In genomic region chr1:168300626-168301025, GRCh38 we compare ENCODE assay signal across 1 cellular context.
TF ChIP-seq lines count a peak whose summit lies in the region.

No MANE protein-coding gene starts in this region.

TF ChIP-seq in K562, 482 proteins besides CTCF, POLR2A, EP300 and RAD21 (continued from another document):
- TF ChIP-seq, protein P1, sequence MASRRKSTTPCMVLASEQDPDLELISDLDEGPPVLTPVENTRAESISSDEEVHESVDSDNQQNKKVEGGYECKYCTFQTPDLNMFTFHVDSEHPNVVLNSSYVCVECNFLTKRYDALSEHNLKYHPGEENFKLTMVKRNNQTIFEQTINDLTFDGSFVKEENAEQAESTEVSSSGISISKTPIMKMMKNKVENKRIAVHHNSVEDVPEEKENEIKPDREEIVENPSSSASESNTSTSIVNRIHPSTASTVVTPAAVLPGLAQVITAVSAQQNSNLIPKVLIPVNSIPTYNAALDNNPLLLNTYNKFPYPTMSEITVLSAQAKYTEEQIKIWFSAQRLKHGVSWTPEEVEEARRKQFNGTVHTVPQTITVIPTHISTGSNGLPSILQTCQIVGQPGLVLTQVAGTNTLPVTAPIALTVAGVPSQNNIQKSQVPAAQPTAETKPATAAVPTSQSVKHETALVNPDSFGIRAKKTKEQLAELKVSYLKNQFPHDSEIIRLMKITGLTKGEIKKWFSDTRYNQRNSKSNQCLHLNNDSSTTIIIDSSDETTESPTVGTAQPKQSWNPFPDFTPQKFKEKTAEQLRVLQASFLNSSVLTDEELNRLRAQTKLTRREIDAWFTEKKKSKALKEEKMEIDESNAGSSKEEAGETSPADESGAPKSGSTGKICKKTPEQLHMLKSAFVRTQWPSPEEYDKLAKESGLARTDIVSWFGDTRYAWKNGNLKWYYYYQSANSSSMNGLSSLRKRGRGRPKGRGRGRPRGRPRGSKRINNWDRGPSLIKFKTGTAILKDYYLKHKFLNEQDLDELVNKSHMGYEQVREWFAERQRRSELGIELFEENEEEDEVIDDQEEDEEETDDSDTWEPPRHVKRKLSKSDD (conservative IDR thresholded peaks at IDR 0.05; ENCODE audit: low read length), result no peak
- TF ChIP-seq, protein P2, sequence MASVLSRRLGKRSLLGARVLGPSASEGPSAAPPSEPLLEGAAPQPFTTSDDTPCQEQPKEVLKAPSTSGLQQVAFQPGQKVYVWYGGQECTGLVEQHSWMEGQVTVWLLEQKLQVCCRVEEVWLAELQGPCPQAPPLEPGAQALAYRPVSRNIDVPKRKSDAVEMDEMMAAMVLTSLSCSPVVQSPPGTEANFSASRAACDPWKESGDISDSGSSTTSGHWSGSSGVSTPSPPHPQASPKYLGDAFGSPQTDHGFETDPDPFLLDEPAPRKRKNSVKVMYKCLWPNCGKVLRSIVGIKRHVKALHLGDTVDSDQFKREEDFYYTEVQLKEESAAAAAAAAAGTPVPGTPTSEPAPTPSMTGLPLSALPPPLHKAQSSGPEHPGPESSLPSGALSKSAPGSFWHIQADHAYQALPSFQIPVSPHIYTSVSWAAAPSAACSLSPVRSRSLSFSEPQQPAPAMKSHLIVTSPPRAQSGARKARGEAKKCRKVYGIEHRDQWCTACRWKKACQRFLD (CRISPR knock-in tag; IDR thresholded peaks at IDR 0.05), result no peak
- TF ChIP-seq CCAR2 (IDR thresholded peaks at IDR 0.05; ENCODE audit: low read depth, low read length) (no peak), STAT5A (IDR thresholded peaks at IDR 0.05; ENCODE audit: borderline replicate concordance, low read length) (no peak), BRCA1 (IDR thresholded peaks at IDR 0.05) (no peak), BRCA1 (CRISPR knock-in tag; IDR thresholded peaks at IDR 0.05) (no peak), RFX1 (IDR thresholded peaks at IDR 0.05) (peak; percentile 35; the same call in 1 of the 2 replicates), DIDO1 (tag; IDR thresholded peaks at IDR 0.05; ENCODE audit: low read depth) (no peak)
